In the genomic region with DNA sequence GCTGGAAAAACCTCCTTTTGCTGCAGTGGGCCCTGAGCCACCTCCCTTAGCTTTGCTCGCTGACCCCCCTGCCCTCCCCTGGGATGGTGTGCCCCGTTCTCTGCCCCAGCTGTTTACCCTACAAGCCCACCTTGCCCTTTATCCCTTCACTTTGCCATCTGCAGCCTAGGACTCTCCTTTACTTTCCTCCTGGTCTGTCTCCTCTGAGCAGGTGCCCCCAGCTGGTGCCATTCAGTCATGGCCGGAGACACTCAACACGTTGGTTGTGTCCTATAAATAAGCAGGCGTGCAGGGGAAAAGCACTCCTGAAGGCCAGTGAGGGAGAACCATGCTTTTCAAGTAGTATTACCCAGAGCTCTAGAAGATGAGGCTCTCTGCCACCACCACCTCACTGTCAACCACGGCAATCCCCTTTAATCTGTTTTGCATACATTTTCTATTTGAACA, we compare ENCODE assay signal across 10 cellular contexts. TPM values are rescaled to one million over a fixed set of nuclear protein-coding genes. Genes with fewer than 3 reads are reported as not detected.
DNase-seq lines count a peak whose midpoint lies in the region; ATAC-seq and TF ChIP-seq lines count a peak whose summit lies in the region.
"Had no signal": no experiment of that assay in that cellular context is flagged by ENCODE, and none has a peak within 500 bp of the region (broad histone marks: within the 10 kb centered on the region; RNA-seq: fewer than 3 reads in every experiment).

No MANE protein-coding gene starts in this region.

- no peaks in the 10 kb centered on the region for H3K9me3 Mint-ChIP-seq in chondrocyte (ENCODE audit: low read depth)
- H3K9me3 Mint-ChIP-seq: activated naive CD8-positive, alpha-beta T cell treated with anti-CD3 and anti-CD28 coated beads, Interleukin-2, amount 10 ng/mL, durations not matched to agents 7 days and 5 days had no signal

- no peak overlapping the region for H2AFZ ChIP-seq in PC-9

- H3K4me1 Mint-ChIP-seq in chondrocyte (ENCODE audit: low read depth): peaks cover 80% of the 10 kb centered on the region

- no peaks in the 10 kb centered on the region for H4K20me1 ChIP-seq in PC-9 (ENCODE audit: insufficient read depth)

- in situ Hi-C loops in brain microvascular endothelial cell (cut with HindIII; ENCODE audit: low pct_ligation_motif_present, low sequenced_read_pairs): no loop called here

- TF ChIP-seq CTCF in chondrocyte (IDR thresholded peaks at IDR 0.05) (no peak), psoas muscle (IDR thresholded peaks at IDR 0.05) (peak; percentile 26), brain microvascular endothelial cell (IDR thresholded peaks at IDR 0.05; ENCODE audit: low read depth, low read length, missing control alignments) (no peak), PC-9 (conservative IDR thresholded peaks at IDR 0.05) (no peak)

- ATAC-seq in GM18907 (IDR thresholded peaks at IDR 0.05; ENCODE audit: unreplicated experiment): peak; percentile 51
- peak; percentile 34 for ATAC-seq in HG02840 (IDR thresholded peaks at IDR 0.05; ENCODE audit: low FRiP score, unreplicated experiment)
- ATAC-seq in psoas muscle: peak; percentile 33 to 65 (median 56)

- peaks cover 0 to 2% of the 10 kb centered on the region in 2 donors for H3K36me3 ChIP-seq in psoas muscle (ENCODE audit: insufficient read depth in 1 of 2, low read depth in 1 of 2)
- no peaks in the 10 kb centered on the region for H3K36me3 ChIP-seq in brain microvascular endothelial cell (replicated peaks)
- no peaks in the 10 kb centered on the region for H3K36me3 ChIP-seq in PC-9 (ENCODE audit: low read depth)

- H3K4me3 ChIP-seq in psoas muscle: no peak overlapping the region
- H3K4me3 ChIP-seq in brain microvascular endothelial cell (ENCODE audit: low read depth, low read length): no peak overlapping the region
- H3K4me3 ChIP-seq in PC-9: no peak overlapping the region

- H3K79me2 ChIP-seq in PC-9 (ENCODE audit: low read depth): no peaks in the 10 kb centered on the region

- no peak overlapping the region for H3K4me3 Mint-ChIP-seq in chondrocyte (ENCODE audit: unreplicated experiment)
- H3K4me3 Mint-ChIP-seq: activated naive CD8-positive, alpha-beta T cell treated with anti-CD3 and anti-CD28 coated beads, Interleukin-2, amount 10 ng/mL, durations not matched to agents 7 days and 5 days had no signal

- 31 to 43% (median 34%) methylated on average over 6 of the region's 6 CpGs for WGBS in psoas muscle, 3 donors

- H3K27me3 ChIP-seq in psoas muscle (ENCODE audit: insufficient read depth in 3 of 3, low read length in 2 of 3) (no peaks in the 10 kb centered on the region), brain microvascular endothelial cell (replicated peaks) (no peaks in the 10 kb centered on the region), PC-9 (ENCODE audit: insufficient read depth, low read depth) (no peaks in the 10 kb centered on the region)

- H3K27me3 Mint-ChIP-seq in chondrocyte (ENCODE audit: low read depth): no peaks in the 10 kb centered on the region
- H3K27me3 Mint-ChIP-seq: activated naive CD8-positive, alpha-beta T cell treated with anti-CD3 and anti-CD28 coated beads, Interleukin-2, amount 10 ng/mL, durations not matched to agents 7 days and 5 days had no signal

- CTCF ChIA-PET in PC-9 (lab: Charles Lee): no interaction called here

- H3K9me2 ChIP-seq in PC-9 (ENCODE audit: insufficient read depth): no peaks in the 10 kb centered on the region

- DNase-seq in chondrocyte (ENCODE audit: low spot score) (no peak), psoas muscle (peak; percentile 45 to 78), brain microvascular endothelial cell (no peak), GOT3 (lab: John Stamatoyannopoulos, UW) (no peak), PC-9 (no peak)
- no peak for DNase-seq in activated effector memory CD4-positive, alpha-beta T cell treated with Interleukin-2 at 50 U/mL for 16 hours
- DNase-seq: activated naive CD8-positive, alpha-beta T cell treated with anti-CD3 and anti-CD28 coated beads, Interleukin-2, amount 10 ng/mL, durations not matched to agents 7 days and 5 days had no signal

- POLR2A ChIA-PET in PC-9 (lab: Charles Lee; ENCODE audit: unreplicated experiment): interaction anchor here (0.6 kb wide), 1 partner anchor 997 kb away, joined by 4 read pairs; no protein-coding TSS in a partner anchor

- intact Hi-C loops in psoas muscle (cut with DNase I): no loop called here
- intact Hi-C loops in PC-9 (cut with micrococcal nuclease; ENCODE audit: unreplicated experiment): no loop called here

- H3K4me2 ChIP-seq in PC-9: no peak overlapping the region

- H3K9me3 ChIP-seq in psoas muscle: no peaks in the 10 kb centered on the region
- H3K9me3 ChIP-seq in PC-9 (ENCODE audit: insufficient read depth, low read depth): no peaks in the 10 kb centered on the region

- H3K27ac Mint-ChIP-seq in chondrocyte (ENCODE audit: unreplicated experiment): peak overlapping the region; percentile 32
- H3K27ac Mint-ChIP-seq: activated naive CD8-positive, alpha-beta T cell treated with anti-CD3 and anti-CD28 coated beads, Interleukin-2, amount 10 ng/mL, durations not matched to agents 7 days and 5 days had no signal

- BruUV-seq in PC-9 (replicated peaks; lab: Mats Ljungman, UMichigan): no TSS peak

- peak overlapping the region; percentile 94 for H3K27ac ChIP-seq in psoas muscle
- no peak overlapping the region for H3K27ac ChIP-seq in brain microvascular endothelial cell
- H3K27ac ChIP-seq in PC-9: no peak overlapping the region

- peaks cover 9% of the 10 kb centered on the region for H3K36me3 Mint-ChIP-seq in chondrocyte (ENCODE audit: low read depth)

- peaks cover 94% of the 10 kb centered on the region for H3K4me1 ChIP-seq in psoas muscle
- peaks cover 10% of the 10 kb centered on the region; the same call in 1 of the 2 replicates for H3K4me1 ChIP-seq in PC-9 (replicated peaks; ENCODE audit: insufficient read depth)

- peaks cover 7% of the 10 kb centered on the region; the same call in 1 of the 2 replicates for H3F3A ChIP-seq in PC-9 (ENCODE audit: insufficient read depth, low read depth)

RNA-seq across cellular contexts. Expression of gene RASSF4, which starts 6.1 kb away (rescaled TPM):
- total RNA-seq in chondrocyte: 24.6 to 37.8 TPM (median 35.9 TPM) in 3 replicates
- total RNA-seq in psoas muscle: 10 to 100 TPM; 15.2 to 44.0 (median 30.5) TPM
- polyA plus RNA-seq in psoas muscle: 10 to 100 TPM; 11.1 to 18.9 (median 17.0) TPM
- 6.5 and 7.6 TPM in 2 replicates for total RNA-seq in PC-9 (2021)

RNA-seq across cellular contexts. Expression of gene DEPP1, which starts 12.9 kb away (rescaled TPM):
- total RNA-seq in chondrocyte: 9.4 to 105 TPM (median 105 TPM) in 3 replicates
- 10 to 100 TPM; 28.2 to 37.4 (median 36.8) TPM for total RNA-seq in psoas muscle
- 100 to 1,000 TPM in 1 of 3 donors, 10 to 100 TPM in 2; 53.6 to 102 (median 79.3) TPM for polyA plus RNA-seq in psoas muscle
- total RNA-seq in PC-9 (2021): 13.2 and 15.1 TPM in 2 replicates

RNA-seq across cellular contexts. Expression of gene ZNF22, which starts 35.0 kb away (rescaled TPM):
- total RNA-seq in chondrocyte (15.5 to 21.6 TPM (median 19.8 TPM) in 3 replicates), psoas muscle (10 to 100 TPM; 11.2 to 15.9 (median 14.3) TPM), PC-9 (2021) (22.4 and 29.9 TPM in 2 replicates)
- 10 to 100 TPM in 1 of 3 donors, 1 to 10 TPM in 2; 5.9 to 12.8 (median 8.1) TPM for polyA plus RNA-seq in psoas muscle

RNA-seq across cellular contexts. Expression of gene TMEM72, which starts 54.5 kb away (rescaled TPM):
- total RNA-seq in chondrocyte (not detected in 3 replicates), psoas muscle (not detected), PC-9 (2021) (not detected in 2 replicates)
- polyA plus RNA-seq in psoas muscle: not detected
- total RNA-seq: activated naive CD8-positive, alpha-beta T cell treated with anti-CD3 and anti-CD28 coated beads, Interleukin-2, amount 10 ng/mL, durations not matched to agents 7 days and 5 days; kidney epithelial cell had no signal

Comparison
In these comparisons a context has a peak if more than half of its experiments do, and no peak if none do; other contexts are left out.
1. DNase-seq: peak in psoas muscle (2 of 2); none in chondrocyte (single experiment), brain microvascular endothelial cell (single experiment), activated effector memory CD4-positive, alpha-beta T cell treated with Interleukin-2 at 50 U/mL for 16 hours (single experiment), GOT3 (single experiment) and PC-9 (0 of 2).
2. Peak in every context shown above with its lines, with median percentiles within 50 percentile points of each other: ATAC-seq.